27 cellular contexts compared by ENCODE assay signal in the genomic region with DNA sequence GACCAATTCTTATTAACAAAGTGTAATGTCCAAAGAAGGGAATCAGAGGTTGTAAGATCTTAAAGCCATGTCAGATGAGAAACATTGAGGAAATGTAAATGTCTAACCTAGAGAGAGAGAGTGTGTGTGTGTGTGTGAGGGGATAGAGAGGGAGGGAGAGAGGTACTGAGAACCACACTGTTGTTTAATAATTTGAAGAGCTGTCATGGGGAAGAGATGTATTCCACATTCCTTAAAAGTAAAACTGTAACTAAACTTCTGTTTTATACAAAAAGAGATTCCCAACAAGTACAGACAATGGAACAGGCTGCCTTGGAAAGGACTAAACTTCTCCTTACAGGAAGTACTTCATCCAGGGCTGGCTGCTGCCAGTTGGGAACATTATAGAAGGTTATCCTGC.
"Had no signal": no experiment of that assay in that cellular context is flagged by ENCODE, and none has a peak within 500 bp of the region (broad histone marks: within the 10 kb centered on the region; RNA-seq: fewer than 3 reads in every experiment).

No MANE protein-coding gene starts in this region.

- H3K4me3 ChIP-seq: ascending aorta, body of pancreas had no signal

- DNase-seq: activated B cell treated with CpG ODN at 0.5 μM for 24 hours; activated CD4-positive, alpha-beta T cell treated with anti-CD3 and anti-CD28 coated beads for 1 hour; activated CD4-positive, alpha-beta T cell treated with anti-CD3 and anti-CD28 coated beads, Interleukin-2, amount 10 ng/mL, durations not matched to agents 24 days and 14 days; activated CD4-positive, alpha-beta T cell treated with anti-CD3 and anti-CD28 coated beads, Interleukin-2, amount 50 U/mL, for 48 hours; activated CD8-positive, alpha-beta memory T cell treated with anti-CD3 and anti-CD28 coated beads, Interleukin-2, amount 10 ng/mL, durations not matched to agents 7 days and 5 days; activated effector memory CD4-positive, alpha-beta T cell treated with anti-CD3 and anti-CD28 coated beads, Interleukin-2, amount 50 U/mL, for 16 hours; activated naive CD4-positive, alpha-beta T cell treated with Interleukin-2 at 50 U/mL for 16 hours; activated naive CD8-positive, alpha-beta T cell treated with anti-CD3 and anti-CD28 coated beads, Interleukin-2, amount 50 U/mL, for 24 hours; activated T-cell treated with anti-CD3 and anti-CD28 coated beads, Interleukin-2, amount 50 U/mL, for 24 hours; amniotic stem cell; body of pancreas; MM.1S; NCI-H1105; NCI-H1436 treated with DMSO at 0.1 percent for 48 hours; NCI-H187; NCI-H2081; NCI-H510A treated with DMSO at 0.1 percent for 48 hours; NCI-H69; NK-92 treated with Interleukin-12 subunit alpha and Interleukin-12 subunit beta, amount 100 ng/mL, for 24 hours; OCI-M1; SHP77 treated with DMSO at 0.1 percent for 48 hours; T-helper 17 cell; T1000 had no signal

- H3K9me3 ChIP-seq: body of pancreas had no signal

- FAIRE-seq: TTC549 had no signal

- H3K27ac ChIP-seq: ascending aorta had no signal

- H3K4me1 ChIP-seq: ascending aorta had no signal

- ATAC-seq: activated CD8-positive, alpha-beta memory T cell treated with anti-CD3 and anti-CD28 coated beads, Interleukin-2, amount 10 ng/mL, durations not matched to agents 7 days and 5 days; activated naive CD4-positive, alpha-beta T cell treated with anti-CD3 and anti-CD28 coated beads, Interleukin-2, amount 50 U/mL, for 72 hours; activated naive CD8-positive, alpha-beta T cell treated with anti-CD3 and anti-CD28 coated beads, Interleukin-2, amount 50 U/mL, for 24 hours; body of pancreas; Panc1; T-helper 17 cell had no signal

- H3K27me3 ChIP-seq: ascending aorta, body of pancreas had no signal

- H3K36me3 ChIP-seq: ascending aorta had no signal
